ENCODE assay signal across 26 cellular contexts in genomic region chr18:49495480-49495879, GRCh38.
"Had no signal": no experiment of that assay in that cellular context is flagged by ENCODE, and none has a peak within 500 bp of the region (broad histone marks: within the 10 kb centered on the region; RNA-seq: fewer than 3 reads in every experiment).

No MANE protein-coding gene starts in this region.

- H3K9me3 ChIP-seq: body of pancreas, colonic mucosa, lower lobe of right lung, right atrium auricular region, spleen, thoracic aorta, upper lobe of right lung had no signal

- H3K36me3 ChIP-seq: colonic mucosa had no signal

- ATAC-seq: activated CD4-positive, alpha-beta T cell treated with anti-CD3 and anti-CD28 coated beads for 36 hours; activated naive CD4-positive, alpha-beta T cell treated with anti-CD3 and anti-CD28 coated beads, Interleukin-2, amount 50 U/mL, for 72 hours; activated T-cell treated with anti-CD3 and anti-CD28 coated beads, Interleukin-2, amount 50 U/mL, for 72 hours; body of pancreas; left lobe of liver; lower lobe of right lung; naive thymus-derived CD4-positive, alpha-beta T cell; upper lobe of right lung had no signal

- H3K27me3 ChIP-seq: body of pancreas, colonic mucosa, right atrium auricular region, upper lobe of right lung had no signal

- H3K9ac ChIP-seq: neural progenitor cell had no signal

- H3K4me3 Mint-ChIP-seq: activated CD4-positive, alpha-beta T cell treated with anti-CD3 and anti-CD28 coated beads for 36 hours; activated T-cell treated with anti-CD3 and anti-CD28 coated beads, Interleukin-2, amount 50 U/mL, for 72 hours; naive thymus-derived CD4-positive, alpha-beta T cell; neural progenitor cell; stimulated activated naive CD8-positive, alpha-beta T cell treated with anti-CD3 and anti-CD28 coated beads, Interleukin-15, Interleukin-2, amounts not matched to agents 100 ng/mL and 50 ng/mL, for 24 hours; T-helper 2 cell treated with Interferon-gamma antibody and Interleukin-4, amounts not matched to agents 5 μg/mL and 100 μg/mL, for 36 hours had no signal

- H2AFZ ChIP-seq: neural progenitor cell had no signal

- H3K4me2 ChIP-seq: neural progenitor cell had no signal

- H3K27ac ChIP-seq: body of pancreas, colonic mucosa, lower lobe of right lung, neural progenitor cell, right atrium auricular region, spleen, thoracic aorta, upper lobe of right lung had no signal

- H3K27ac Mint-ChIP-seq: activated CD4-positive, alpha-beta T cell treated with anti-CD3 and anti-CD28 coated beads for 36 hours; activated naive CD4-positive, alpha-beta T cell treated with anti-CD3 and anti-CD28 coated beads, Interleukin-2, amount 50 U/mL, for 72 hours; activated T-cell treated with anti-CD3 and anti-CD28 coated beads, Interleukin-2, amount 50 U/mL, for 72 hours; naive thymus-derived CD4-positive, alpha-beta T cell; neural progenitor cell; stimulated activated naive CD8-positive, alpha-beta T cell treated with anti-CD3 and anti-CD28 coated beads, Interleukin-15, Interleukin-2, amounts not matched to agents 100 ng/mL and 50 ng/mL, for 24 hours; T-helper 2 cell treated with Interferon-gamma antibody and Interleukin-4, amounts not matched to agents 5 μg/mL and 100 μg/mL, for 36 hours had no signal

- H3K4me3 ChIP-seq: body of pancreas, colonic mucosa, lower lobe of right lung, neural progenitor cell, right atrium auricular region, spleen, thoracic aorta, upper lobe of right lung had no signal

- FAIRE-seq: frontal cortex had no signal

- DNase-seq: activated CD4-positive, alpha-beta T cell treated with anti-CD3 and anti-CD28 coated beads for 36 hours; activated CD4-positive, alpha-beta T cell treated with anti-CD3 and anti-CD28 coated beads, Interleukin-2, amount 50 U/mL, for 4 hours; activated CD4-positive, CD25-positive, alpha-beta regulatory T cell; activated naive CD4-positive, alpha-beta T cell; activated T-cell treated with anti-CD3 and anti-CD28 coated beads for 4 hours; activated T-cell treated with anti-CD3 and anti-CD28 coated beads, Interleukin-2, amount 50 U/mL, for 72 hours; anterior cingulate cortex; body of pancreas; colonic mucosa; effector CD8-positive, alpha-beta T cell; kidney glomerular epithelial cell; naive thymus-derived CD4-positive, alpha-beta T cell; occipital lobe; spleen; stimulated activated CD4-positive, alpha-beta T cell treated with anti-CD3 and anti-CD28 coated beads, Interleukin-2, amount 100 ng/mL, for 48 hours; T-helper 1 cell; upper lobe of right lung had no signal

- H3K9me3 Mint-ChIP-seq: activated naive CD4-positive, alpha-beta T cell treated with anti-CD3 and anti-CD28 coated beads, Interleukin-2, amount 50 U/mL, for 72 hours; activated T-cell treated with anti-CD3 and anti-CD28 coated beads, Interleukin-2, amount 50 U/mL, for 72 hours; naive thymus-derived CD4-positive, alpha-beta T cell; stimulated activated naive CD8-positive, alpha-beta T cell treated with anti-CD3 and anti-CD28 coated beads, Interleukin-15, Interleukin-2, amounts not matched to agents 100 ng/mL and 50 ng/mL, for 24 hours; T-helper 2 cell treated with Interferon-gamma antibody and Interleukin-4, amounts not matched to agents 5 μg/mL and 100 μg/mL, for 36 hours had no signal
